Comparison of ENCODE assay signal across 18 cellular contexts in the genomic region with DNA sequence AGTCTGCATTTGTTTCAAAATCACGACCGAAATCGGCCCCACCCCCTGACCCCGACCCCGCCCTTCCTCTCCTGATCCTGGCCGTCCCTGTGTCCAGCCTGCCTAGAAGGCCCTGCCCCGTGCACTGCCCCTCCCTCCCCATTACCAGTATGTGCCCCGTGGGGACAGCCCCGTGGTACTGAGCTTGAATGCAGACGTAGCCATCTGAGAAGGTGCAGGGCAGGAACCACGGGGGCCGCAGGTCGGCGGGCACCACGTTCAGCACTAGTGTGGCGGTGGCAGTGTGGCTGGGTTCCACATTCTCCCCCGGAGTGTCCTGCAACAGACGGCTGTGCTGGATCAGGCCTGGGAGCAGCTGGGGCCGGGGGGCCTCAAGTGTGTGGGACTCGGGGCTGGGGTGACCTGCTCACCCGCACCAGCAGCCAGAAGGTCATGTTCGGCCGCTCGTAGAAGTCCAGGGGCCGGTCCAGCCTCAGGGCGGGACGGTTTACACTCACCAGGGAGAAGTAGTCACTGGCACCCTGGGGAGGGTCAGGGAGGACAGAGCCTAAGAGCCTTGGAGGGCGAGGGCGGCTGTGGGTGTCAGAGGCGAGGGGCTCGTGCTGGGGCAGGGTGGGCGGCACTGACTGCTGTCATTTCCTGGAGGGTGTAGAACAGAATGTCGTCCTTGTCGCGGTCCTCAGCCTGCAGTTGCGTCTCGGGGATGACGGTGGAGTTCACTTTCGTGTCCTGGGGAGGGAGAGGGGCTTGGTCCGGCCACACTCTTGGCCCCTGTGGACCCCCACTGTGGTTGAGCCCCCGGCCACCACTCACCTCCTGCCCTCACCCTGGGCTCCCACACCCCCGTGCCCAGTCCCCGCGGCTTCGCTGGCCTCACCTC. TPM values are rescaled to one million over a fixed set of nuclear protein-coding genes. Genes with fewer than 3 reads are reported as not detected.
DNase-seq lines count a peak whose midpoint lies in the region; ATAC-seq and TF ChIP-seq lines count a peak whose summit lies in the region.
"Had no signal": no experiment of that assay in that cellular context is flagged by ENCODE, and none has a peak within 500 bp of the region (broad histone marks: within the 10 kb centered on the region; RNA-seq: fewer than 3 reads in every experiment).

No MANE protein-coding gene starts in this region.

- 73% methylated on average over 5 of the region's 45 CpGs for WGBS in right lobe of liver (ENCODE audit: insufficient coverage, low coverage, low lambda C conversion rate, missing lambda C conversion rate)
- WGBS in spleen, 5 donors, result 65 to 76% (median 70%) methylated on average over 15 to 45 of the region's 45 CpGs

- peaks cover 5% of the 10 kb centered on the region for H3K4me1 Mint-ChIP-seq in activated naive CD8-positive, alpha-beta T cell treated with anti-CD3 and anti-CD28 coated beads, Interleukin-2, amount 10 ng/mL, durations not matched to agents 7 days and 5 days
- H3K4me1 Mint-ChIP-seq in activated naive CD8-positive, alpha-beta T cell treated with anti-CD3 and anti-CD28 coated beads, Interleukin-2, amount 50 U/mL, for 24 hours, result peaks cover 5% of the 10 kb centered on the region

- H3K27me3 ChIP-seq in right lobe of liver (no peaks in the 10 kb centered on the region), spleen (replicated peaks in 1 of 7) (peaks cover 0 to 24% (median 11%) of the 10 kb centered on the region in 7 donors)

- no peak for TF ChIP-seq CTCF in right lobe of liver (IDR thresholded peaks at IDR 0.05)
- no peak for TF ChIP-seq CTCF in spleen (IDR thresholded peaks at IDR 0.05 in 8 of 11, conservative IDR thresholded peaks at IDR 0.05 in 3 of 11)
- no peak for TF ChIP-seq CTCF in GM10266 (IDR thresholded peaks at IDR 0.05; ENCODE audit: control insufficient read depth, insufficient read depth, low read depth, missing control alignments)

- no peak overlapping the region for H3K4me3 ChIP-seq in right lobe of liver
- no peak overlapping the region for H3K4me3 ChIP-seq in spleen
- H3K4me3 ChIP-seq: GM12878 had no signal

- DNase-seq in activated naive CD8-positive, alpha-beta T cell treated with anti-CD3 and anti-CD28 coated beads, Interleukin-2, amount 10 ng/mL, durations not matched to agents 7 days and 5 days, result peak; percentile 31
- DNase-seq in activated naive CD8-positive, alpha-beta T cell treated with anti-CD3 and anti-CD28 coated beads, Interleukin-2, amount 50 U/mL, for 24 hours, result no peak
- DNase-seq in right lobe of liver (peak in 2 of 3 donors; percentile 25 to 56), spleen (peak; percentile 71), NCI-H1105 treated with DMSO at 0.1 percent for 48 hours (lab: John Stamatoyannopoulos, UW) (no peak), GM10266 (ENCODE audit: extremely low spot score) (no peak)
- DNase-seq: 8988T, Kasumi-1, NCI-H1417 treated with DMSO at 0.1 percent for 48 hours, NCI-H187, NCI-H446 treated with DMSO at 0.1 percent for 48 hours, NCI-H526 treated with DMSO at 0.1 percent for 48 hours, OCI-M1, Right ventricle myocardium superior had no signal

- H3K4me1 ChIP-seq in right lobe of liver, result peaks cover 0 to 12% (median 3%) of the 10 kb centered on the region in 4 donors
- H3K4me1 ChIP-seq in spleen, result peaks cover 7 to 37% (median 11%) of the 10 kb centered on the region in 6 donors

- no peak overlapping the region for H3K4me3 Mint-ChIP-seq in activated naive CD8-positive, alpha-beta T cell treated with anti-CD3 and anti-CD28 coated beads, Interleukin-2, amount 10 ng/mL, durations not matched to agents 7 days and 5 days
- no peak overlapping the region for H3K4me3 Mint-ChIP-seq in activated naive CD8-positive, alpha-beta T cell treated with anti-CD3 and anti-CD28 coated beads, Interleukin-2, amount 50 U/mL, for 24 hours

- H3K36me3 ChIP-seq in right lobe of liver, result no peaks in the 10 kb centered on the region
- peaks cover 0 to 38% (median 0%) of the 10 kb centered on the region in 6 donors for H3K36me3 ChIP-seq in spleen

- ATAC-seq in activated naive CD8-positive, alpha-beta T cell treated with anti-CD3 and anti-CD28 coated beads, Interleukin-2, amount 10 ng/mL, durations not matched to agents 7 days and 5 days (ENCODE audit: low read depth), result no peak
- no peak for ATAC-seq in activated naive CD8-positive, alpha-beta T cell treated with anti-CD3 and anti-CD28 coated beads, Interleukin-2, amount 50 U/mL, for 24 hours
- ATAC-seq in right lobe of liver, result no peak
- ATAC-seq: GM12878 had no signal

- H3K27me3 Mint-ChIP-seq in activated naive CD8-positive, alpha-beta T cell treated with anti-CD3 and anti-CD28 coated beads, Interleukin-2, amount 10 ng/mL, durations not matched to agents 7 days and 5 days, result no peaks in the 10 kb centered on the region
- H3K27me3 Mint-ChIP-seq in activated naive CD8-positive, alpha-beta T cell treated with anti-CD3 and anti-CD28 coated beads, Interleukin-2, amount 50 U/mL, for 24 hours, result no peaks in the 10 kb centered on the region

- H3K36me3 Mint-ChIP-seq in activated naive CD8-positive, alpha-beta T cell treated with anti-CD3 and anti-CD28 coated beads, Interleukin-2, amount 10 ng/mL, durations not matched to agents 7 days and 5 days, result no peaks in the 10 kb centered on the region
- H3K36me3 Mint-ChIP-seq in activated naive CD8-positive, alpha-beta T cell treated with anti-CD3 and anti-CD28 coated beads, Interleukin-2, amount 50 U/mL, for 24 hours (ENCODE audit: low read depth), result no peaks in the 10 kb centered on the region

- POLR2A ChIA-PET in activated naive CD8-positive, alpha-beta T cell treated with anti-CD3 and anti-CD28 coated beads, Interleukin-2, amount 10 ng/mL, durations not matched to agents 7 days and 5 days (lab: Charles Lee), result no interaction called here

- TF ChIP-seq POLR2A in right lobe of liver (IDR thresholded peaks at IDR 0.05) (no peak), spleen (IDR thresholded peaks at IDR 0.05) (no peak)

- H3K9me3 Mint-ChIP-seq in activated naive CD8-positive, alpha-beta T cell treated with anti-CD3 and anti-CD28 coated beads, Interleukin-2, amount 10 ng/mL, durations not matched to agents 7 days and 5 days, result no peaks in the 10 kb centered on the region
- H3K9me3 Mint-ChIP-seq in activated naive CD8-positive, alpha-beta T cell treated with anti-CD3 and anti-CD28 coated beads, Interleukin-2, amount 50 U/mL, for 24 hours, result no peaks in the 10 kb centered on the region

- H3K27ac Mint-ChIP-seq in activated naive CD8-positive, alpha-beta T cell treated with anti-CD3 and anti-CD28 coated beads, Interleukin-2, amount 10 ng/mL, durations not matched to agents 7 days and 5 days, result no peak overlapping the region
- H3K27ac Mint-ChIP-seq in activated naive CD8-positive, alpha-beta T cell treated with anti-CD3 and anti-CD28 coated beads, Interleukin-2, amount 50 U/mL, for 24 hours, result no peak overlapping the region

- intact Hi-C loops in right lobe of liver (cut with DNase I), result no loop called here
- intact Hi-C loops in spleen (cut with DNase I; ENCODE audit: low total_unique reads), result no loop called here

- no peaks in the 10 kb centered on the region for H3K9me3 ChIP-seq in right lobe of liver
- H3K9me3 ChIP-seq in spleen, result no peaks in the 10 kb centered on the region

- H3K27ac ChIP-seq in right lobe of liver (no peak overlapping the region), spleen (no peak overlapping the region)
- H3K27ac ChIP-seq: C4-2B had no signal

RNA-seq across cellular contexts. Expression of gene CDHR5, which starts 3.6 kb away (rescaled TPM):
- not detected for total RNA-seq in activated naive CD8-positive, alpha-beta T cell treated with anti-CD3 and anti-CD28 coated beads, Interleukin-2, amount 10 ng/mL, durations not matched to agents 7 days and 5 days
- 100 to 1,000 TPM in 2 of 6 experiments, 10 to 100 TPM in 4; 59.4 to 162 (median 80.7) TPM for total RNA-seq in right lobe of liver
- total RNA-seq in spleen, result not detected
- polyA plus RNA-seq in spleen, result under 1 TPM; 0.02 to 0.16 (median 0.03) TPM
- total RNA-seq: GM12878, MCF 10A, Right ventricle myocardium superior, SK-MEL-5 had no signal

RNA-seq across cellular contexts. Expression of gene IRF7, which starts 5.4 kb away (rescaled TPM):
- total RNA-seq in activated naive CD8-positive, alpha-beta T cell treated with anti-CD3 and anti-CD28 coated beads, Interleukin-2, amount 10 ng/mL, durations not matched to agents 7 days and 5 days, result 100 to 1,000 TPM; 160 to 165 TPM
- total RNA-seq in right lobe of liver (10 to 100 TPM; 27.3 to 72.8 (median 47.7) TPM), spleen (10 to 100 TPM; 53.0 to 88.8 (median 85.3) TPM)
- 10 to 100 TPM; 52.3 to 99.1 (median 73.9) TPM for polyA plus RNA-seq in spleen

RNA-seq across cellular contexts. Expression of gene SCT, which starts 5.8 kb away (rescaled TPM):
- not detected for total RNA-seq in activated naive CD8-positive, alpha-beta T cell treated with anti-CD3 and anti-CD28 coated beads, Interleukin-2, amount 10 ng/mL, durations not matched to agents 7 days and 5 days
- total RNA-seq in right lobe of liver (not detected), spleen (1 to 10 TPM in 4 of 7 donors, not detected in 3; 1.2 to 3.8 (median 2.8) TPM)
- polyA plus RNA-seq in spleen, result 1 to 10 TPM; 1.1 to 1.7 (median 1.5) TPM
- total RNA-seq: GM12878, MCF 10A, Right ventricle myocardium superior, SK-MEL-5 had no signal
- polyA plus RNA-seq: GM12878 had no signal

RNA-seq across cellular contexts. Expression of gene DRD4, which starts 15.9 kb away (rescaled TPM):
- total RNA-seq in activated naive CD8-positive, alpha-beta T cell treated with anti-CD3 and anti-CD28 coated beads, Interleukin-2, amount 10 ng/mL, durations not matched to agents 7 days and 5 days, result under 1 TPM; 0.51 to 0.72 TPM
- under 1 TPM in 4 of 6 experiments, not detected in 2; 0.31 to 0.90 (median 0.41) TPM for total RNA-seq in right lobe of liver
- under 1 TPM in 4 of 7 donors, not detected in 3; 0.44 to 0.86 (median 0.60) TPM for total RNA-seq in spleen
- polyA plus RNA-seq in spleen, result under 1 TPM; 0.12 to 0.43 (median 0.26) TPM
- total RNA-seq: GM12878, Right ventricle myocardium superior, SK-MEL-5 had no signal
- polyA plus RNA-seq: GM12878 had no signal

RNA-seq across cellular contexts. Expression of gene PHRF1, which starts 44.9 kb away (rescaled TPM):
- total RNA-seq in activated naive CD8-positive, alpha-beta T cell treated with anti-CD3 and anti-CD28 coated beads, Interleukin-2, amount 10 ng/mL, durations not matched to agents 7 days and 5 days, result 10 to 100 TPM; 55.4 to 58.9 TPM
- total RNA-seq in right lobe of liver (10 to 100 TPM; 15.4 to 21.9 (median 20.3) TPM), spleen (10 to 100 TPM; 24.2 to 41.5 (median 33.2) TPM)
- 10 to 100 TPM in 1 of 3 donors, 1 to 10 TPM in 2; 7.3 to 27.6 (median 8.4) TPM for polyA plus RNA-seq in spleen

Comparison
In these comparisons a context has a peak if more than half of its experiments do, and no peak if none do; other contexts are left out.
1. DNase-seq: peak in activated naive CD8-positive, alpha-beta T cell treated with anti-CD3 and anti-CD28 coated beads, Interleukin-2, amount 10 ng/mL, durations not matched to agents 7 days and 5 days (single experiment), right lobe of liver (2 of 3) and spleen (single experiment); none in activated naive CD8-positive, alpha-beta T cell treated with anti-CD3 and anti-CD28 coated beads, Interleukin-2, amount 50 U/mL, for 24 hours (single experiment), NCI-H1105 treated with DMSO at 0.1 percent for 48 hours (single experiment) and GM10266 (single experiment).
2. RNA of gene CDHR5, which starts 3.6 kb away (total RNA-seq): 59.4 to 162 TPM in right lobe of liver; not detected in activated naive CD8-positive, alpha-beta T cell treated with anti-CD3 and anti-CD28 coated beads, Interleukin-2, amount 10 ng/mL, durations not matched to agents 7 days and 5 days and not detected in spleen; every median in the first group is over 10 times any median in the second.